ENCODE assay signal across 1 cellular context in the genomic region with DNA sequence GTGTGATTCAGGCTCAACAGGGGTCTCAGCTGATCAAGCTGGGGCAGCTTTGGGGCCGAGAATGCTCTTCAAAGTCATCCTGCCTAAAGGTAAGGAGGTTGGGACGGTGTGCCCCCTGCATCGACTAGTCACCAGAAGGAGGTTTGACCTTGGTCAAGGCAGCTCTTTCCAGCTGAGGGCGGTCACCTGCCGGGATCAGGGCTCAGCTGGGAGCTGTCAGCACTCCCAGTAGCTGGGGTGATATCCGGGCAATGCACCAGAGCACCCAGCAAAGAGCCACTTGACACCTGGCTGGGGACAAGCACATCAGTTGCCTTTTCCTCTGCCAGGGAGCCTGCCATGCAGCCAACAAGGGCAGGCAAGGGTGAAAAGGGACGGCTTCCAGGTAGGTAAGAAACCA.
TF ChIP-seq lines count a peak whose summit lies in the region.

No MANE protein-coding gene starts in this region.

TF ChIP-seq in IMR-90, 13 proteins besides CTCF, POLR2A, EP300 and RAD21 (continued from another document):
- TF ChIP-seq, protein P1, sequence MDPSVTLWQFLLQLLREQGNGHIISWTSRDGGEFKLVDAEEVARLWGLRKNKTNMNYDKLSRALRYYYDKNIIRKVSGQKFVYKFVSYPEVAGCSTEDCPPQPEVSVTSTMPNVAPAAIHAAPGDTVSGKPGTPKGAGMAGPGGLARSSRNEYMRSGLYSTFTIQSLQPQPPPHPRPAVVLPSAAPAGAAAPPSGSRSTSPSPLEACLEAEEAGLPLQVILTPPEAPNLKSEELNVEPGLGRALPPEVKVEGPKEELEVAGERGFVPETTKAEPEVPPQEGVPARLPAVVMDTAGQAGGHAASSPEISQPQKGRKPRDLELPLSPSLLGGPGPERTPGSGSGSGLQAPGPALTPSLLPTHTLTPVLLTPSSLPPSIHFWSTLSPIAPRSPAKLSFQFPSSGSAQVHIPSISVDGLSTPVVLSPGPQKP (IDR thresholded peaks at IDR 0.05; ENCODE audit: borderline replicate concordance, low read depth, low read length), result no peak
- TF ChIP-seq CEBPB (IDR thresholded peaks at IDR 0.05; ENCODE audit: low read depth, low read length) (no peak), BHLHE40 (IDR thresholded peaks at IDR 0.05; ENCODE audit: low read depth, low read length) (no peak)
TF ChIP-seq in IMR-90: peak in this region for 0.
